Comparison of ENCODE assay signal across 22 cellular contexts in the genomic region with DNA sequence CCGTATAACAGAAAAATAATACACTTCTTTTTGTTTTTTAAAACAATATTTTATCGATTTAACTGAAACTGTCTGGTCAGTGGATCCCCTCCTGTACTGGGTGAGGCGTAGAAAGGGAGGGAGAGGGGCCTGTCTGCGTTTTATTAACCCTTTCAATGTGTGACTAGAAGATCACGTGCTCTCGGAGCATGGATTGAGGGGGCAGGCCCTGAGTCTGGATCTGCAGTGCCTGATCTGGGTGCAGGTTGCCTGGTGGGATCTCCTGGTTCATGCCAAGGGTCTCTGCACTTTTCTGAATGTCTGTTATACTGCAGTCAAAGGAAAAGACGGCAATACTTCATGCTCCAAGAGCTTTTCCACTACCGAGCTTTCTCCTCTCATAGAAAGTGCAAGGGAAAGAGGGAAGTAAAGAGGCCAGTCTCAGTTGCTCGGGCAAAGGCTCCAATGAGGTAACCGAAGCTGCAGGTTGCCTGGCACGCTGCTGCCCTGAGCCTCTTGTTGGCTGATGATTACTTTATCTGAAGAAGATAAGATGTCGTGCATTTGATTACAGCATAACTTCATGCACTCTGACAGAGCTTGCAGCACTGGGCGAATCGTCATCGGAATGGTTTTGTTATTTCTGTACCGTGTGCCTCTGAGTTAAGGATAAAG.
A peak's percentile ranks its signal among the peaks of the same experiment; 100 is the strongest.
DNase-seq lines count a peak whose midpoint lies in the region; ATAC-seq, FAIRE-seq and TF ChIP-seq lines count a peak whose summit lies in the region.
"Had no signal": no experiment of that assay in that cellular context is flagged by ENCODE, and none has a peak within 500 bp of the region (broad histone marks: within the 10 kb centered on the region; RNA-seq: fewer than 3 reads in every experiment).

No MANE protein-coding gene starts in this region.

- TF ChIP-seq POLR2A in esophagus muscularis mucosa (IDR thresholded peaks at IDR 0.05; ENCODE audit: low read depth), result no peak

- intact Hi-C loops in cardiac septum (cut with DNase I), result no loop called here
- intact Hi-C loops in right cardiac atrium (cut with DNase I), result no loop called here
- intact Hi-C loops in esophagus muscularis mucosa (cut with DNase I), result no loop called here
- intact Hi-C loops in pancreas (cut with DNase I), result no loop called here

- H3K4me1 ChIP-seq in right cardiac atrium (ENCODE audit: control insufficient read depth, insufficient read depth, low read length) (peaks cover 2% of the 10 kb centered on the region), esophagus muscularis mucosa (peaks cover 0 to 15% (median 9%) of the 10 kb centered on the region in 4 donors), pancreas (no peaks in the 10 kb centered on the region)
- H3K4me1 ChIP-seq: BLaER1 had no signal

- H3K36me3 ChIP-seq in esophagus muscularis mucosa, result no peaks in the 10 kb centered on the region
- no peaks in the 10 kb centered on the region for H3K36me3 ChIP-seq in pancreas
- H3K36me3 ChIP-seq: BLaER1 had no signal

- H3K27ac ChIP-seq in right cardiac atrium (ENCODE audit: low read length) (no peak overlapping the region), esophagus muscularis mucosa (replicated peaks in 1 of 4) (no peak overlapping the region), pancreas (no peak overlapping the region)
- H3K27ac ChIP-seq: BLaER1, GM23248 had no signal

- ATAC-seq in right cardiac atrium (no peak), pancreas (peak in 3 of 4 donors; percentile 30 to 57 (median 40))
- ATAC-seq: A549, GM12878, HCT116, K562 had no signal

- TF ChIP-seq EP300 in esophagus muscularis mucosa (IDR thresholded peaks at IDR 0.05), result no peak

- WGBS in right cardiac atrium, result 53% methylated on average over 16 of the region's 16 CpGs
- 84% methylated on average over 16 of the region's 16 CpGs for WGBS in esophagus muscularis mucosa
- 29 to 31% methylated on average over 16 of the region's 16 CpGs for WGBS in pancreas, 2 donors

- FAIRE-seq in pancreas (lab: Jason Lieb, UNC) (no peak), D721Med (lab: Jason Lieb, UNC) (no peak)
- FAIRE-seq: A549, GM12878, K562 had no signal

- H3K4me3 ChIP-seq in right cardiac atrium (ENCODE audit: low read length), result no peak overlapping the region
- H3K4me3 ChIP-seq in esophagus muscularis mucosa, result no peak overlapping the region
- H3K4me3 ChIP-seq in pancreas, result no peak overlapping the region
- H3K4me3 ChIP-seq: A549, BLaER1, GM12878, GM23248, K562 had no signal

- no peak for TF ChIP-seq CTCF in esophagus muscularis mucosa (IDR thresholded peaks at IDR 0.05)
- TF ChIP-seq CTCF in pancreas (IDR thresholded peaks at IDR 0.05), result no peak
- no peak for TF ChIP-seq CTCF in D721Med (IDR thresholded peaks at IDR 0.05; ENCODE audit: insufficient read depth, missing control alignments)

- DNase-seq in cardiac septum (ENCODE audit: low spot score), result peak; percentile 54
- DNase-seq in right cardiac atrium, result no peak
- peak; percentile 77 for DNase-seq in esophagus muscularis mucosa (ENCODE audit: extremely low spot score)
- no peak for DNase-seq in pancreas
- DNase-seq in T-helper 2 cell, result no peak
- DNase-seq in D721Med (ENCODE audit: insufficient read length, low spot score), result no peak
- DNase-seq in activated CD4-positive, alpha-beta T cell treated with anti-CD3 and anti-CD28 coated beads, Interleukin-2, amount 50 U/mL, for 1 hour, result no peak
- DNase-seq: CD4-positive, alpha-beta memory T cell; EL; GM23248; NCI-H1105 treated with DMSO at 0.1 percent for 48 hours; NCI-H1694; NCI-H2081 treated with DMSO at 0.1 percent for 48 hours; NCI-H446 treated with DMSO at 0.1 percent for 48 hours; NCI-H69; NK-92 treated with Interleukin-12 subunit alpha and Interleukin-12 subunit beta, amount 100 ng/mL, for 24 hours; SHP77 had no signal

- H3K9me3 ChIP-seq in right cardiac atrium (ENCODE audit: control insufficient read depth, low read length) (no peaks in the 10 kb centered on the region), esophagus muscularis mucosa (no peaks in the 10 kb centered on the region), pancreas (no peaks in the 10 kb centered on the region)
- H3K9me3 ChIP-seq: A549 had no signal

- no peaks in the 10 kb centered on the region for H3K27me3 ChIP-seq in right cardiac atrium (ENCODE audit: control insufficient read depth, insufficient read depth)
- H3K27me3 ChIP-seq in esophagus muscularis mucosa, result peaks cover 0 to 6% (median 0%) of the 10 kb centered on the region in 4 donors
- H3K27me3 ChIP-seq in pancreas, result no peaks in the 10 kb centered on the region
- H3K27me3 ChIP-seq: BLaER1 had no signal

Comparison
In these comparisons a context has a peak if more than half of its experiments do, and no peak if none do; other contexts are left out.
1. DNase-seq: peak in cardiac septum (single experiment) and esophagus muscularis mucosa (single experiment); none in right cardiac atrium (0 of 3), pancreas (0 of 6), T-helper 2 cell (0 of 5), D721Med (single experiment) and activated CD4-positive, alpha-beta T cell treated with anti-CD3 and anti-CD28 coated beads, Interleukin-2, amount 50 U/mL, for 1 hour (single experiment).
2. ATAC-seq: peak in pancreas (3 of 4); none in right cardiac atrium (0 of 2).